Comparison of ENCODE assay signal across 24 cellular contexts in genomic region chr2:110221938-110222337, GRCh38.
"Had no signal": no experiment of that assay in that cellular context is flagged by ENCODE, and none has a peak within 500 bp of the region (broad histone marks: within the 10 kb centered on the region; RNA-seq: fewer than 3 reads in every experiment).

No MANE protein-coding gene starts in this region.

- FAIRE-seq: astrocyte, bronchial epithelial cell, frontal cortex had no signal

- H3K36me3 ChIP-seq: brain microvascular endothelial cell had no signal

- H3K4me3 ChIP-seq: coronary artery, dorsolateral prefrontal cortex had no signal

- DNase-seq: activated B cell treated with CpG ODN at 0.5 μM for 24 hours; activated CD4-positive, alpha-beta memory T cell treated with anti-CD3 and anti-CD28 coated beads, Interleukin-2, amount 10 ng/mL, durations not matched to agents 7 days and 5 days; activated CD4-positive, alpha-beta T cell treated with anti-CD3 and anti-CD28 coated beads for 48 hours; activated CD8-positive, alpha-beta memory T cell treated with anti-CD3 and anti-CD28 coated beads, Interleukin-2, amount 50 U/mL, for 48 hours; activated effector memory CD4-positive, alpha-beta T cell treated with Interleukin-2 at 50 U/mL for 16 hours; activated gamma-delta T cell treated with Interleukin-2 at 50 U/mL for 16 hours; activated naive CD4-positive, alpha-beta T cell treated with anti-CD3 and anti-CD28 coated beads, Interleukin-2, amount 50 U/mL, for 16 hours; activated naive CD4-positive, alpha-beta T cell treated with Interleukin-2 at 50 U/mL for 16 hours; activated T-cell treated with anti-CD3 and anti-CD28 coated beads for 4 hours; activated T-cell treated with anti-CD3 and anti-CD28 coated beads, Interleukin-2, amount 50 U/mL, for 24 hours; amniotic stem cell; anterior cingulate cortex; brain microvascular endothelial cell; dorsolateral prefrontal cortex; effector memory CD4-positive, alpha-beta T cell; endodermal cell; foreskin fibroblast; head of caudate nucleus; hippocampal formation; T-helper 17 cell had no signal

- H3K27ac ChIP-seq: brain microvascular endothelial cell, coronary artery, dorsolateral prefrontal cortex had no signal
